ENCODE assay signal across 6 cellular contexts in genomic region chr16:49427771-49428170, GRCh38. TPM values are rescaled to one million over a fixed set of nuclear protein-coding genes. Genes with fewer than 3 reads are reported as not detected.
"Had no signal": no experiment of that assay in that cellular context is flagged by ENCODE, and none has a peak within 500 bp of the region (broad histone marks: within the 10 kb centered on the region; RNA-seq: fewer than 3 reads in every experiment).

No MANE protein-coding gene starts in this region.

- H3K27ac Mint-ChIP-seq: GM23338, H9 had no signal

- ATAC-seq: GM23338 had no signal

- H3K4me1 Mint-ChIP-seq: GM23338, H9 had no signal

- H3K4me3 ChIP-seq: GM23338 had no signal

- H3K4me3 Mint-ChIP-seq: GM23338, H9 had no signal

- DNase-seq: H9, HCEC 1CT, IMR-90 had no signal

RNA-seq across cellular contexts. Expression of gene C16orf78, which starts 54.2 kb away (rescaled TPM):
- total RNA-seq: GM23338, H1, H9, HT-29, IMR-90 had no signal
